Comparison of ENCODE assay signal across 1 cellular context in genomic region chr6:26756067-26756805, GRCh38.
TF ChIP-seq lines count a peak whose summit lies in the region.

No MANE protein-coding gene starts in this region.

TF ChIP-seq in GM23338, 12 proteins besides CTCF, POLR2A, EP300 and RAD21 (continued from another document):
- TF ChIP-seq, protein P1, sequence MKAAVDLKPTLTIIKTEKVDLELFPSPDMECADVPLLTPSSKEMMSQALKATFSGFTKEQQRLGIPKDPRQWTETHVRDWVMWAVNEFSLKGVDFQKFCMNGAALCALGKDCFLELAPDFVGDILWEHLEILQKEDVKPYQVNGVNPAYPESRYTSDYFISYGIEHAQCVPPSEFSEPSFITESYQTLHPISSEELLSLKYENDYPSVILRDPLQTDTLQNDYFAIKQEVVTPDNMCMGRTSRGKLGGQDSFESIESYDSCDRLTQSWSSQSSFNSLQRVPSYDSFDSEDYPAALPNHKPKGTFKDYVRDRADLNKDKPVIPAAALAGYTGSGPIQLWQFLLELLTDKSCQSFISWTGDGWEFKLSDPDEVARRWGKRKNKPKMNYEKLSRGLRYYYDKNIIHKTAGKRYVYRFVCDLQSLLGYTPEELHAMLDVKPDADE (IDR thresholded peaks at IDR 0.05) = 0 out of 2 replicates have a peak, but pooled peaks have one; percentile 14
TF ChIP-seq in GM23338: peak in this region for 2; not testable (repeated sequence) for 10.
